Comparison of ENCODE assay signal across 2 cellular contexts in genomic region chr3:141342386-141342785, GRCh38.
TF ChIP-seq lines count a peak whose summit lies in the region.

No MANE protein-coding gene starts in this region.

TF ChIP-seq in IMR-90, 13 proteins besides CTCF, POLR2A, EP300 and RAD21:
- TF ChIP-seq, protein P1, sequence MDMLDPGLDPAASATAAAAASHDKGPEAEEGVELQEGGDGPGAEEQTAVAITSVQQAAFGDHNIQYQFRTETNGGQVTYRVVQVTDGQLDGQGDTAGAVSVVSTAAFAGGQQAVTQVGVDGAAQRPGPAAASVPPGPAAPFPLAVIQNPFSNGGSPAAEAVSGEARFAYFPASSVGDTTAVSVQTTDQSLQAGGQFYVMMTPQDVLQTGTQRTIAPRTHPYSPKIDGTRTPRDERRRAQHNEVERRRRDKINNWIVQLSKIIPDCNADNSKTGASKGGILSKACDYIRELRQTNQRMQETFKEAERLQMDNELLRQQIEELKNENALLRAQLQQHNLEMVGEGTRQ (IDR thresholded peaks at IDR 0.05; ENCODE audit: low read depth, low read length) = no peak
- TF ChIP-seq RFX5 (IDR thresholded peaks at IDR 0.05; ENCODE audit: low read depth, low read length) = no peak

TF ChIP-seq in K562, 482 proteins besides CTCF, POLR2A, EP300 and RAD21:
- TF ChIP-seq SMAD4 (CRISPR knock-in tag; conservative IDR thresholded peaks at IDR 0.05) (0 out of 2 replicates have a peak, but pooled peaks have one; percentile 24), RCOR1 (IDR thresholded peaks at IDR 0.05; ENCODE audit: borderline replicate concordance in 1 of 2, low read depth in 2 of 2, low read length in 2 of 2) (peak in 1 of 2 experiments; percentile 76; a peak in 1 of 4 replicates), KDM1A (IDR thresholded peaks at IDR 0.05) (peak; percentile 65), MLLT1 (IDR thresholded peaks at IDR 0.05) (0 out of 4 replicates have a peak, but pooled peaks of 1 of the 2 experiments have one; percentile 42), POLR2G (IDR thresholded peaks at IDR 0.05; ENCODE audit: low read depth, low read length) (no peak), ELF2 (CRISPR knock-in tag; IDR thresholded peaks at IDR 0.05) (no peak), NONO (IDR thresholded peaks at IDR 0.05; ENCODE audit: low read depth in 2 of 2, low read length in 1 of 2) (no peak), TEAD4 (IDR thresholded peaks at IDR 0.05; ENCODE audit: low read length) (0 out of 2 replicates have a peak, but pooled peaks have one; percentile 41), TEAD4 (CRISPR knock-in tag; IDR thresholded peaks at IDR 0.05; ENCODE audit: borderline replicate concordance) (no peak), CXXC5 (CRISPR knock-in tag; IDR thresholded peaks at IDR 0.05) (0 out of 2 replicates have a peak, but pooled peaks have one; percentile 30), RUNX1 (IDR thresholded peaks at IDR 0.05; ENCODE audit: low read depth) (no peak), ESRRA (IDR thresholded peaks at IDR 0.05; ENCODE audit: borderline replicate concordance, low read depth) (peak; percentile 40; the same call in 1 of the 2 replicates), ATF7 (IDR thresholded peaks at IDR 0.05) (0 out of 2 replicates have a peak, but pooled peaks have one; percentile 11)
